21 cellular contexts compared by ENCODE assay signal in the genomic region with DNA sequence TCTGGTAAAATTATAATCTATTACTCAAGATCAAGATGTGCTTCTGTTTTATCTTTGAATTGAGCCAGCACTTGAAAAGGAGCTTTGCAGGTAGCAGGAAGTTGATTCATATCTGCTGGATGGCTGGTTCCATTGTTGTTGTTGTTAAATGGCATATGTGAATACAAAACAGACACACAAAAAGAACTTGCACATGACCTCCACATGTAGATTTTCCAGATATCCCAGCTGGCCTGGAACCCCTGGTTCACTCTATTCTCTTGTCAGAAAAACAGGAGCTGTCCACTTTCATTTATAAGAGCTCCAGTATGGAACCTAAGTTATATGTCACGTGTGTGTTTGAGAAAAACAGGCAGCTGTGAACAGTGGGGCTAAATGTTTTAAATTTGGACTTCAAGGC.
"Had no signal": no experiment of that assay in that cellular context is flagged by ENCODE, and none has a peak within 500 bp of the region (broad histone marks: within the 10 kb centered on the region; RNA-seq: fewer than 3 reads in every experiment).

No MANE protein-coding gene starts in this region.

- H3K4me2 ChIP-seq: neural progenitor cell had no signal

- H3K79me2 ChIP-seq: parathyroid adenoma had no signal

- H3K27me3 ChIP-seq: esophagus squamous epithelium, left lung, right atrium auricular region, stomach, thyroid gland, vagina had no signal

- H3K9me3 ChIP-seq: left lung, right atrium auricular region, stomach, thyroid gland, vagina had no signal

- H3K4me1 ChIP-seq: esophagus squamous epithelium, left lung, parathyroid adenoma, right atrium auricular region, stomach, thyroid gland, vagina had no signal

- H3K36me3 ChIP-seq: esophagus squamous epithelium, left lung, neural progenitor cell, right atrium auricular region, stomach, thyroid gland, vagina had no signal

- H3K4me3 ChIP-seq: coronary artery, esophagus squamous epithelium, left lung, neural progenitor cell, right atrium auricular region, stomach, thyroid gland, vagina had no signal

- H3K9ac ChIP-seq: neural progenitor cell, parathyroid adenoma had no signal

- H3K27ac ChIP-seq: coronary artery, esophagus squamous epithelium, left lung, neural progenitor cell, parathyroid adenoma, right atrium auricular region, stomach, thyroid gland, vagina had no signal

- H2AFZ ChIP-seq: neural progenitor cell, parathyroid adenoma had no signal

- DNase-seq: dermis blood vessel endothelial cell; effector memory CD8-positive, alpha-beta T cell; erythroblast; esophagus squamous epithelium; kidney; left lung; mesenchymal stem cell; naive thymus-derived CD4-positive, alpha-beta T cell; stimulated activated CD4-positive, alpha-beta T cell treated with anti-CD3 and anti-CD28 coated beads, Interleukin-2, amount 100 ng/mL, for 24 hours; stimulated activated CD4-positive, alpha-beta T cell treated with anti-CD3 and anti-CD28 coated beads, Interleukin-4, amount 100 ng/mL, for 24 hours; stimulated activated naive CD4-positive, alpha-beta T cell treated with Interleukin-2 at 50 U/mL for 16 hours; stomach; thyroid gland; trophoblast cell had no signal

- ATAC-seq: effector memory CD8-positive, alpha-beta T cell; left lung; naive thymus-derived CD4-positive, alpha-beta T cell; sciatic nerve; stimulated activated effector memory CD8-positive, alpha-beta T cell treated with anti-CD3 and anti-CD28 coated beads, Interleukin-12 subunit alpha, Interleukin-12 subunit beta, amount 100 ng/mL, for 72 hours had no signal
